In the genomic region with DNA sequence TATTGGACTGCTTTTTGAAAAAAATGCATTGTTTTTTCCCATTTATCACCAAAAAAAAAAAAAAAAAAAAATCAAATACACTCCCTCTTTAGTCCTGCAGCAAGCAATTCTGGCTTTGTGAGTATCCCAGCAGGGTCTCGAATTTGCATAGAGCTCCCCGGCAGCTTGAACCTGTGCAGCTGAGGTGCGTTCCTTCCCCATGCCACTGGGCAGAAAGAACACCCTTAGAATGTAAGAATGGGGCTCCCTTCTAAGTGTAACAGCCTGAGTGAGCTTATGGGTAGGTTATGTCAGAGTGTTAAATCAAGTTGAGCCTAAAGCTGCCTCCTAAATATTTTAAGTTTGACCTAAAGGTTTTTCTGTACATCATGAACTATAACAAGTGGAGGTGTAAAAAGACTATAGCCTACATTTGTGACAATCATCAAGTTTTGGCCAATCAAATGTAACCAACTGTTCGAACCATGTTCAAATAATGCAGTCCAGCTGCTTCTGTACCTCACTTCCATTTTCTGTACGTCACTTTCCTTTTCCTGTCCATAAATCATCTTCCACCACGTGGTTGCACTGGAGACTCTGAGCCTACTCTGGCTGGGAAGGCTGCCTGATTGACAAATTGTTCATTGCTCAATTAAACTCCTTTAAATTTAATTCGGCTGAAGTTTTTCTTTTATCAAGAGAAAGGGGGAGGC, we compare ENCODE assay signal across 1 cellular context.
TF ChIP-seq lines count a peak whose summit lies in the region.

No MANE protein-coding gene starts in this region.

TF ChIP-seq in K562, 482 proteins besides CTCF, POLR2A, EP300 and RAD21 (continued from another document):
- TF ChIP-seq, protein P1, sequence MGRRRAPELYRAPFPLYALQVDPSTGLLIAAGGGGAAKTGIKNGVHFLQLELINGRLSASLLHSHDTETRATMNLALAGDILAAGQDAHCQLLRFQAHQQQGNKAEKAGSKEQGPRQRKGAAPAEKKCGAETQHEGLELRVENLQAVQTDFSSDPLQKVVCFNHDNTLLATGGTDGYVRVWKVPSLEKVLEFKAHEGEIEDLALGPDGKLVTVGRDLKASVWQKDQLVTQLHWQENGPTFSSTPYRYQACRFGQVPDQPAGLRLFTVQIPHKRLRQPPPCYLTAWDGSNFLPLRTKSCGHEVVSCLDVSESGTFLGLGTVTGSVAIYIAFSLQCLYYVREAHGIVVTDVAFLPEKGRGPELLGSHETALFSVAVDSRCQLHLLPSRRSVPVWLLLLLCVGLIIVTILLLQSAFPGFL (CRISPR knock-in tag; IDR thresholded peaks at IDR 0.05), result no peak
- no peak for TF ChIP-seq POU5F1 (IDR thresholded peaks at IDR 0.05; ENCODE audit: borderline replicate concordance, low read depth, low read length, partially characterized antibody)
